In genomic region chr21:41868062-41868710, GRCh38 we compare ENCODE assay signal across 8 cellular contexts. TPM values are rescaled to one million over a fixed set of nuclear protein-coding genes. Genes with fewer than 3 reads are reported as not detected.
A peak's percentile ranks its signal among the peaks of the same experiment; 100 is the strongest.
DNase-seq lines count a peak whose midpoint lies in the region; ATAC-seq and TF ChIP-seq lines count a peak whose summit lies in the region.

No MANE protein-coding gene starts in this region.

- DNase-seq in mucosa of descending colon (no peak), NCI-H748 treated with DMSO at 0.1 percent for 48 hours (lab: John Stamatoyannopoulos, UW) (no peak), Kasumi-1 (lab: John Stamatoyannopoulos, UW) (no peak), midbrain (lab: John Stamatoyannopoulos, UW) (no peak), omental fat pad (ENCODE audit: low spot score) (no peak)

- TF ChIP-seq POLR2A in GM18526 (IDR thresholded peaks at IDR 0.05; ENCODE audit: extremely low read depth, insufficient read length), result peak; percentile 22

- no peaks in the 10 kb centered on the region for H3K9me3 ChIP-seq in mucosa of descending colon

- H3K4me3 ChIP-seq in mucosa of descending colon, result no peak overlapping the region

- intact Hi-C loops in mucosa of descending colon (cut with DNase I, micrococcal nuclease), result no loop called here

- no peaks in the 10 kb centered on the region for H3K36me3 ChIP-seq in mucosa of descending colon (ENCODE audit: low read depth)

- H3K4me1 ChIP-seq in mucosa of descending colon (ENCODE audit: low read depth), result no peaks in the 10 kb centered on the region

- no peak for TF ChIP-seq CTCF in mucosa of descending colon (IDR thresholded peaks at IDR 0.05)
- TF ChIP-seq CTCF in omental fat pad (IDR thresholded peaks at IDR 0.05), result no peak

- ATAC-seq in GM21786 (IDR thresholded peaks at IDR 0.05; ENCODE audit: unreplicated experiment) (peak; percentile 46), HG03520 (IDR thresholded peaks at IDR 0.05; ENCODE audit: unreplicated experiment) (peak; percentile 43), mucosa of descending colon (peak; percentile 19), omental fat pad (ENCODE audit: low FRiP score) (no peak)

RNA-seq across cellular contexts. Expression of gene PRDM15, which starts 11.0 kb away (rescaled TPM):
- total RNA-seq in mucosa of descending colon, result 10 to 100 TPM in 1 of 3 donors, 1 to 10 TPM in 2; 7.4 to 10.3 (median 8.3) TPM
- 10 to 100 TPM in 2 of 4 donors, 1 to 10 TPM in 2; 5.3 to 20.8 (median 13.6) TPM for total RNA-seq in omental fat pad
